Comparison of ENCODE assay signal across 23 cellular contexts in the genomic region with DNA sequence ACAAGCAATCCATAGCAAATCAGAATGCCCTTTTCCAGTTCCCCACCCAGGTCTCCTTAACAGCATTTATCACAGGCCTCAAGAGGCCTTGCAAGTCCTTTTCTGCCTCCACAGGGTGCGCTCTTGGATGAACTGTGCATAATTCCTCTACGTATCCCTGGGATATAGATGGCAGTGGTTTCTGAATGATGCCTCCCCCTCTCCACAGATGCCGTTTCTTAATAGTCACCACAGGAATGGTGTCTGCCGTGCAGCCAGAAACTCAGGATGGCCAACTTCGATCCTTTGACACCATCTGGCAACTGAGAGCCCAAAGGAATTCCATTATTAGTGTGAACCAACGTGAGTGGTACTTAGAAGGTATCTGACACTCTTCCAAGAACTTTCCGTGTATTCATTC.
"Had no signal": no experiment of that assay in that cellular context is flagged by ENCODE, and none has a peak within 500 bp of the region (broad histone marks: within the 10 kb centered on the region; RNA-seq: fewer than 3 reads in every experiment).

No MANE protein-coding gene starts in this region.

- H3K27ac ChIP-seq: body of pancreas, cardiac muscle cell, colonic mucosa, pancreas, psoas muscle, tibial nerve, VCaP had no signal

- H3K9me3 Mint-ChIP-seq: activated T-helper 1 cell treated with anti-CD3 and anti-CD28 coated beads, Interleukin-12 subunit alpha, Interleukin-12 subunit beta, Interleukin-2, Interleukin-4 antibody, amounts not matched to agents 30 ng/mL and 10 ng/mL and 1 ng/mL, durations not matched to agents 14 hours and 24 hours and 36 hours; T-helper 1 cell treated with Interleukin-12 subunit alpha and Interleukin-12 subunit beta and Interleukin-4 antibody, amounts not matched to agents 30 μg/mL and 1 μg/mL, for 36 hours had no signal

- H3K27ac Mint-ChIP-seq: activated T-helper 1 cell treated with anti-CD3 and anti-CD28 coated beads, Interleukin-12 subunit alpha, Interleukin-12 subunit beta, Interleukin-2, Interleukin-4 antibody, amounts not matched to agents 30 ng/mL and 10 ng/mL and 1 ng/mL, durations not matched to agents 14 hours and 24 hours and 36 hours; T-helper 1 cell treated with Interleukin-12 subunit alpha and Interleukin-12 subunit beta and Interleukin-4 antibody, amounts not matched to agents 30 μg/mL and 1 μg/mL, for 36 hours had no signal

- H3K4me3 ChIP-seq: body of pancreas, cardiac muscle cell, colonic mucosa, pancreas, psoas muscle, tibial nerve had no signal

- H3K4me3 Mint-ChIP-seq: activated T-helper 1 cell treated with anti-CD3 and anti-CD28 coated beads, Interleukin-12 subunit alpha, Interleukin-12 subunit beta, Interleukin-2, Interleukin-4 antibody, amounts not matched to agents 30 ng/mL and 10 ng/mL and 1 ng/mL, durations not matched to agents 14 hours and 24 hours and 36 hours; T-helper 1 cell treated with Interleukin-12 subunit alpha and Interleukin-12 subunit beta and Interleukin-4 antibody, amounts not matched to agents 30 μg/mL and 1 μg/mL, for 36 hours had no signal

- H3K36me3 ChIP-seq: cardiac muscle cell, colonic mucosa, pancreas had no signal

- H3K27me3 ChIP-seq: body of pancreas, cardiac muscle cell, colonic mucosa, pancreas, tibial nerve had no signal

- DNase-seq: activated CD4-positive, alpha-beta T cell treated with anti-CD3 and anti-CD28 coated beads, Interleukin-2, amount 50 U/mL, for 48 hours; activated CD8-positive, alpha-beta memory T cell treated with anti-CD3 and anti-CD28 coated beads for 24 hours; activated gamma-delta T cell; activated naive CD4-positive, alpha-beta T cell treated with anti-CD3 and anti-CD28 coated beads, Interleukin-2, amount 50 U/mL, for 16 hours; amniotic stem cell; body of pancreas; cerebellar nuclear complex; colonic mucosa; effector CD8-positive, alpha-beta T cell; left cardiac atrium; nucleus accumbens; pancreas; psoas muscle; stimulated activated CD4-positive, alpha-beta T cell treated with anti-CD3 and anti-CD28 coated beads, Interleukin-2, amount 100 ng/mL, for 24 hours; stimulated activated naive CD4-positive, alpha-beta T cell treated with Interleukin-2 at 50 U/mL for 16 hours; SW 1271; T-helper 9 cell had no signal

- ATAC-seq: activated CD4-positive, CD25-positive, alpha-beta regulatory T cell treated with anti-CD3 and anti-CD28 coated beads, Interleukin-2, amount 50 U/mL, for 24 hours; body of pancreas; left cardiac atrium; pancreas had no signal
